Comparison of ENCODE assay signal across 26 cellular contexts in the genomic region with DNA sequence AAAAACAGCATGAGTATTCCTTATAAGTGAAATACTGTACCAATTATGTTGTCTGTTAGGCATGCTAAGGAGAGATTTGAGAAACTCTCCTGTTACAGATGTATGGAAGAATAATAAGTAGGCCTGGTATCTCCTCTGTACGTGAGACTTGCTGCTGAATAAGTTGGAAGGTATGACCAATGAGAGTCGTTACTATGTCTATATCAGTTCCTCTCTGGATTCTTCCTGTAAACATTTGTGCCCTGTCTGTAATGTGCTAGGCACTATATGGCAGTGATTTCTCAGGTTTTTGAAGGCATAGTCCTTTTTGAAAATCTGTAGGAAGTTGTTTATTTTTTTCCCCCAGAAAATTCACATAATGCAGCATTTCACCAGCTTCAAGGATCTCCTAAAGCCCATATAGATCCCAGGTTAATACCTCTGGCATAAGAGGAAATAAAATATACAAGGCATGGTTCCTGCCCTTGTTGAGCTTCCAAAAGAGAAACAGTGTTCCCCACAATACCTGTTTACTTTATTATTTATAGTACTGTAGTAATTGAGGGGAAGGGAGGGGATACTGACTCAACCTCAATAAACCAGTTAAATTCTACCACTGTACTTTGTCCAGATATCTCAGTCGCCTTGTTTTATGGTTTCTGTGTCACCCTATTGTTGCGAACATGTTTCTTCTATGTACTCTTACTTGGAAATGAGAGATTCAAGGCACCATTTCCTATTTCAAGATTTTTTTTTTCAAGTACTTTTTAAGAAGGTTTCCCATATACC.
"Had no signal": no experiment of that assay in that cellular context is flagged by ENCODE, and none has a peak within 500 bp of the region (broad histone marks: within the 10 kb centered on the region; RNA-seq: fewer than 3 reads in every experiment).

No MANE protein-coding gene starts in this region.

- H3K9me2 ChIP-seq: SK-N-SH had no signal

- H3K4me3 ChIP-seq: cardiac muscle cell, SJCRH30 had no signal

- H3K4me3 Mint-ChIP-seq: activated CD8-positive, alpha-beta memory T cell treated with anti-CD3 and anti-CD28 coated beads, Interleukin-2, amount 10 ng/mL, durations not matched to agents 7 days and 5 days; activated naive CD4-positive, alpha-beta T cell treated with anti-CD3 and anti-CD28 coated beads for 36 hours; activated naive CD8-positive, alpha-beta T cell treated with anti-CD3 and anti-CD28 coated beads for 36 hours; activated T-cell treated with anti-CD3 and anti-CD28 coated beads, Interleukin-2, amount 50 U/mL, for 24 hours; T-helper 1 cell treated with Interleukin-12 subunit alpha and Interleukin-12 subunit beta and Interleukin-4 antibody, amounts not matched to agents 30 μg/mL and 1 μg/mL, for 36 hours had no signal

- H3K9me3 ChIP-seq: SJCRH30, SK-N-SH had no signal

- ATAC-seq: activated CD4-positive, CD25-positive, alpha-beta regulatory T cell treated with anti-CD3 and anti-CD28 coated beads, Interleukin-2, amount 50 U/mL, for 24 hours; activated CD8-positive, alpha-beta memory T cell treated with anti-CD3 and anti-CD28 coated beads, Interleukin-2, amount 10 ng/mL, durations not matched to agents 7 days and 5 days; Panc1 had no signal

- H3K4me1 Mint-ChIP-seq: activated CD8-positive, alpha-beta memory T cell treated with anti-CD3 and anti-CD28 coated beads, Interleukin-2, amount 10 ng/mL, durations not matched to agents 7 days and 5 days had no signal

- H3K27ac ChIP-seq: brain microvascular endothelial cell, cardiac muscle cell, KMS-11, RWPE1, SJCRH30 had no signal

- H3K4me2 ChIP-seq: KMS-11, SK-N-SH had no signal

- H3K9ac ChIP-seq: KMS-11, SK-N-SH had no signal

- H3K27me3 Mint-ChIP-seq: activated CD8-positive, alpha-beta memory T cell treated with anti-CD3 and anti-CD28 coated beads, Interleukin-2, amount 10 ng/mL, durations not matched to agents 7 days and 5 days; activated naive CD8-positive, alpha-beta T cell treated with anti-CD3 and anti-CD28 coated beads for 36 hours; activated T-cell treated with anti-CD3 and anti-CD28 coated beads, Interleukin-2, amount 50 U/mL, for 24 hours had no signal

- H3K27ac Mint-ChIP-seq: activated CD8-positive, alpha-beta memory T cell treated with anti-CD3 and anti-CD28 coated beads, Interleukin-2, amount 10 ng/mL, durations not matched to agents 7 days and 5 days; activated naive CD4-positive, alpha-beta T cell treated with anti-CD3 and anti-CD28 coated beads for 36 hours; activated naive CD8-positive, alpha-beta T cell treated with anti-CD3 and anti-CD28 coated beads for 36 hours; activated T-cell treated with anti-CD3 and anti-CD28 coated beads, Interleukin-2, amount 50 U/mL, for 24 hours; T-helper 1 cell treated with Interleukin-12 subunit alpha and Interleukin-12 subunit beta and Interleukin-4 antibody, amounts not matched to agents 30 μg/mL and 1 μg/mL, for 36 hours had no signal

- H3K36me3 Mint-ChIP-seq: activated CD8-positive, alpha-beta memory T cell treated with anti-CD3 and anti-CD28 coated beads, Interleukin-2, amount 10 ng/mL, durations not matched to agents 7 days and 5 days had no signal

- H3K36me3 ChIP-seq: brain microvascular endothelial cell, cardiac muscle cell, SJCRH30 had no signal

- H3K27me3 ChIP-seq: brain microvascular endothelial cell, cardiac muscle cell, SJCRH30 had no signal

- DNase-seq: activated CD4-positive, alpha-beta T cell treated with anti-CD3 and anti-CD28 coated beads for 4 hours; activated CD8-positive, alpha-beta memory T cell treated with anti-CD3 and anti-CD28 coated beads, Interleukin-2, amount 10 ng/mL, durations not matched to agents 7 days and 5 days; activated gamma-delta T cell; activated naive CD4-positive, alpha-beta T cell treated with anti-CD3 and anti-CD28 coated beads for 36 hours; activated naive CD8-positive, alpha-beta T cell treated with anti-CD3 and anti-CD28 coated beads for 36 hours; activated T-cell treated with anti-CD3 and anti-CD28 coated beads, Interleukin-2, amount 50 U/mL, for 24 hours; brain microvascular endothelial cell; MM.1S; NCI-H1105; NCI-H1436; NCI-H1694 treated with DMSO at 0.1 percent for 48 hours; NCI-H2029 treated with DMSO at 0.1 percent for 48 hours; NCI-H345; NCI-H510A; NCI-H526 treated with DMSO at 0.1 percent for 48 hours; NCI-H82; Right ventricle myocardium superior; SJCRH30; SK-N-SH; SW 1271 had no signal

- H3K9me3 Mint-ChIP-seq: activated naive CD4-positive, alpha-beta T cell treated with anti-CD3 and anti-CD28 coated beads for 36 hours; activated naive CD8-positive, alpha-beta T cell treated with anti-CD3 and anti-CD28 coated beads for 36 hours; activated T-cell treated with anti-CD3 and anti-CD28 coated beads, Interleukin-2, amount 50 U/mL, for 24 hours; T-helper 1 cell treated with Interleukin-12 subunit alpha and Interleukin-12 subunit beta and Interleukin-4 antibody, amounts not matched to agents 30 μg/mL and 1 μg/mL, for 36 hours had no signal
